In the genomic region with DNA sequence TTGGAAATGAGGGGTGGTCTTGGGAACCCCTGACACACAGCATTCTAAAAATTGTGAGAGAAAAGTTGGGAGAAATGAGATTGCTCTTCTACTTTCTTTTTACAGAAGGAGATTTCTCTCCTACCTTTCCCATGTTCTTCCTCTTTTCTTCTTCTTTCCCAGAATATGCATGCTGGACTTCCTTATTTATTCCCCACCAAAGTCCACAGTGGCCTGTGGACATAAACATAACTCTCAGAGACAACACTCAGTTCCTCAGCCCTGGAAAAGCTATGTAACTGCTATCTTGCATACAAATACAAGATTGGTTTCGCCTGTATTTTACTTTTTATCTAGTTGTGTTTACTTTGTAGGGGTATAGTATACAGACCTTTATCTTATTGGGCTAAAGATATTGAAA, we compare ENCODE assay signal across 9 cellular contexts.
"Had no signal": no experiment of that assay in that cellular context is flagged by ENCODE, and none has a peak within 500 bp of the region (broad histone marks: within the 10 kb centered on the region; RNA-seq: fewer than 3 reads in every experiment).

No MANE protein-coding gene starts in this region.

- H3K9me3 ChIP-seq: HAP-1 had no signal

- ATAC-seq: HCT116, HepG2 had no signal

- H3K27ac Mint-ChIP-seq: HFFc6, IgD-negative memory B cell had no signal

- H3K36me3 ChIP-seq: HAP-1 had no signal

- H3K4me3 Mint-ChIP-seq: HFFc6, IgD-negative memory B cell had no signal

- DNase-seq: GM23248, GOT3, H7, HFFc6 had no signal

- H3K9ac ChIP-seq: GM23248 had no signal

- H3K27ac ChIP-seq: GM23248, HL-60 had no signal

- H3K4me1 ChIP-seq: HAP-1 had no signal

- H2AFZ ChIP-seq: GM23248 had no signal

- H3K9me3 Mint-ChIP-seq: HFFc6, IgD-negative memory B cell had no signal

- H3K4me3 ChIP-seq: GM23248, HAP-1 had no signal
